ENCODE assay signal across 1 cellular context in the genomic region with DNA sequence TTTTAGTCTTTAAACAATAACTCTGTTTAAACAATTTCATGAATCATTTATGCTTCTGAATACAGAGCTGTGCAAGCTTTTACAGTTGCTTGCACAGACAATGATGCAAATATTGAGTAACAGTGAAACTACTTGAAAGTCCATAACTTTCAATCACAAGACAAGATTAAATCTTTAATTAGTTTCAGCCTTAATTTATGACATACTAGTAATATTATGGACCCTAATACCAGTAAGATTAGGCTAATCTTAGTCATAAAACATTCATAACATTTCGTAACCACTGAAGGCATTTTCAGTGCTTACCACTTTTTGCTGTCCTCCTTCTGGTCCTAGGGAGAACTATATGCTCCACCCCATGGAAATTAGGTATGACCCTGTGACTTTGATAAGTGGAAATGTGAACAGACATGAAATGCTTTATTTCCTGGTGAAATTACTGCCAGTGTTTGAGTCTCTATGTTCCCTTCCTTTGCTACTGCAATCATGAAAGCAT.
TF ChIP-seq lines count a peak whose summit lies in the region.

No MANE protein-coding gene starts in this region.

TF ChIP-seq in HEK293, 187 proteins besides CTCF, POLR2A, EP300 and RAD21 (continued from another document):
- TF ChIP-seq, protein P1, sequence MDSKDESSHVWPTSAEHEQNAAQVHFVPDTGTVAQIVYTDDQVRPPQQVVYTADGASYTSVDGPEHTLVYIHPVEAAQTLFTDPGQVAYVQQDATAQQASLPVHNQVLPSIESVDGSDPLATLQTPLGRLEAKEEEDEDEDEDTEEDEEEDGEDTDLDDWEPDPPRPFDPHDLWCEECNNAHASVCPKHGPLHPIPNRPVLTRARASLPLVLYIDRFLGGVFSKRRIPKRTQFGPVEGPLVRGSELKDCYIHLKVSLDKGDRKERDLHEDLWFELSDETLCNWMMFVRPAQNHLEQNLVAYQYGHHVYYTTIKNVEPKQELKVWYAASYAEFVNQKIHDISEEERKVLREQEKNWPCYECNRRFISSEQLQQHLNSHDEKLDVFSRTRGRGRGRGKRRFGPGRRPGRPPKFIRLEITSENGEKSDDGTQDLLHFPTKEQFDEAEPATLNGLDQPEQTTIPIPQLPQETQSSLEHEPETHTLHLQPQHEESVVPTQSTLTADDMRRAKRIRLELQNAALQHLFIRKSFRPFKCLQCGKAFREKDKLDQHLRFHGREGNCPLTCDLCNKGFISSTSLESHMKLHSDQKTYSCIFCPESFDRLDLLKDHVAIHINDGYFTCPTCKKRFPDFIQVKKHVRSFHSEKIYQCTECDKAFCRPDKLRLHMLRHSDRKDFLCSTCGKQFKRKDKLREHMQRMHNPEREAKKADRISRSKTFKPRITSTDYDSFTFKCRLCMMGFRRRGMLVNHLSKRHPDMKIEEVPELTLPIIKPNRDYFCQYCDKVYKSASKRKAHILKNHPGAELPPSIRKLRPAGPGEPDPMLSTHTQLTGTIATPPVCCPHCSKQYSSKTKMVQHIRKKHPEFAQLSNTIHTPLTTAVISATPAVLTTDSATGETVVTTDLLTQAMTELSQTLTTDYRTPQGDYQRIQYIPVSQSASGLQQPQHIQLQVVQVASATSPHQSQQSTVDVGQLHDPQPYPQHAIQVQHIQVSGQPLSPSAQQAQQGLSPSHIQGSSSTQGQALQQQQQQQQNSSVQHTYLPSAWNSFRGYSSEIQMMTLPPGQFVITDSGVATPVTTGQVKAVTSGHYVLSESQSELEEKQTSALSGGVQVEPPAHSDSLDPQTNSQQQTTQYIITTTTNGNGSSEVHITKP (tag by site-specific recombination; IDR thresholded peaks at IDR 0.05) = peak; percentile 73
- TF ChIP-seq PRDM6 (tag by site-specific recombination; IDR thresholded peaks at IDR 0.05) (peak; percentile 71), EGR2 (tag by site-specific recombination; IDR thresholded peaks at IDR 0.05; ENCODE audit: low read depth) (no peak), ZNF221 (tag by site-specific recombination; IDR thresholded peaks at IDR 0.05; ENCODE audit: borderline replicate concordance) (no peak), ZNF335 (tag by site-specific recombination; conservative IDR thresholded peaks at IDR 0.05) (peak; percentile 70), ZNF324 (tag by site-specific recombination; IDR thresholded peaks at IDR 0.05) (0 out of 2 replicates have a peak, but pooled peaks have one; percentile 34), ZEB2 (tag by site-specific recombination; IDR thresholded peaks at IDR 0.05) (peak; percentile 63; the same call in 1 of the 2 replicates), ZNF518A (tag by site-specific recombination; conservative IDR thresholded peaks at IDR 0.05; ENCODE audit: low read depth) (no peak)
- TF ChIP-seq, protein P2, sequence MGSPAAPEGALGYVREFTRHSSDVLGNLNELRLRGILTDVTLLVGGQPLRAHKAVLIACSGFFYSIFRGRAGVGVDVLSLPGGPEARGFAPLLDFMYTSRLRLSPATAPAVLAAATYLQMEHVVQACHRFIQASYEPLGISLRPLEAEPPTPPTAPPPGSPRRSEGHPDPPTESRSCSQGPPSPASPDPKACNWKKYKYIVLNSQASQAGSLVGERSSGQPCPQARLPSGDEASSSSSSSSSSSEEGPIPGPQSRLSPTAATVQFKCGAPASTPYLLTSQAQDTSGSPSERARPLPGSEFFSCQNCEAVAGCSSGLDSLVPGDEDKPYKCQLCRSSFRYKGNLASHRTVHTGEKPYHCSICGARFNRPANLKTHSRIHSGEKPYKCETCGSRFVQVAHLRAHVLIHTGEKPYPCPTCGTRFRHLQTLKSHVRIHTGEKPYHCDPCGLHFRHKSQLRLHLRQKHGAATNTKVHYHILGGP (tag by site-specific recombination; IDR thresholded peaks at IDR 0.05) = 0 out of 2 replicates have a peak, but pooled peaks have one; percentile 52
